ENCODE assay signal across 1 cellular context in genomic region chr14:69664190-69664742, GRCh38.
TF ChIP-seq lines count a peak whose summit lies in the region.

No MANE protein-coding gene starts in this region.

TF ChIP-seq in HepG2, 621 proteins besides CTCF, POLR2A, EP300 and RAD21:
- TF ChIP-seq, protein P1, sequence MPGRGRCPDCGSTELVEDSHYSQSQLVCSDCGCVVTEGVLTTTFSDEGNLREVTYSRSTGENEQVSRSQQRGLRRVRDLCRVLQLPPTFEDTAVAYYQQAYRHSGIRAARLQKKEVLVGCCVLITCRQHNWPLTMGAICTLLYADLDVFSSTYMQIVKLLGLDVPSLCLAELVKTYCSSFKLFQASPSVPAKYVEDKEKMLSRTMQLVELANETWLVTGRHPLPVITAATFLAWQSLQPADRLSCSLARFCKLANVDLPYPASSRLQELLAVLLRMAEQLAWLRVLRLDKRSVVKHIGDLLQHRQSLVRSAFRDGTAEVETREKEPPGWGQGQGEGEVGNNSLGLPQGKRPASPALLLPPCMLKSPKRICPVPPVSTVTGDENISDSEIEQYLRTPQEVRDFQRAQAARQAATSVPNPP (CRISPR knock-in tag; IDR thresholded peaks at IDR 0.05), result no peak
- TF ChIP-seq ZBTB39 (CRISPR knock-in tag; IDR thresholded peaks at IDR 0.05), result no peak
- TF ChIP-seq TFE3 (CRISPR knock-in tag; IDR thresholded peaks at IDR 0.05), result no peak
- no peak for TF ChIP-seq ZMAT5 (CRISPR knock-in tag; IDR thresholded peaks at IDR 0.05; ENCODE audit: borderline replicate concordance, low read depth)
- TF ChIP-seq RAD51 (IDR thresholded peaks at IDR 0.05; ENCODE audit: borderline replicate concordance), result no peak
- TF ChIP-seq, protein P2, sequence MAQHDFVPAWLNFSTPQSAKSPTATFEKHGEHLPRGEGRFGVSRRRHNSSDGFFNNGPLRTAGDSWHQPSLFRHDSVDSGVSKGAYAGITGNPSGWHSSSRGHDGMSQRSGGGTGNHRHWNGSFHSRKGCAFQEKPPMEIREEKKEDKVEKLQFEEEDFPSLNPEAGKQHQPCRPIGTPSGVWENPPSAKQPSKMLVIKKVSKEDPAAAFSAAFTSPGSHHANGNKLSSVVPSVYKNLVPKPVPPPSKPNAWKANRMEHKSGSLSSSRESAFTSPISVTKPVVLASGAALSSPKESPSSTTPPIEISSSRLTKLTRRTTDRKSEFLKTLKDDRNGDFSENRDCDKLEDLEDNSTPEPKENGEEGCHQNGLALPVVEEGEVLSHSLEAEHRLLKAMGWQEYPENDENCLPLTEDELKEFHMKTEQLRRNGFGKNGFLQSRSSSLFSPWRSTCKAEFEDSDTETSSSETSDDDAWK (CRISPR knock-in tag; IDR thresholded peaks at IDR 0.05), result no peak
- TF ChIP-seq SETDB1 (CRISPR knock-in tag; IDR thresholded peaks at IDR 0.05; ENCODE audit: borderline replicate concordance), result no peak
- no peak for TF ChIP-seq ZNF772 (CRISPR knock-in tag; IDR thresholded peaks at IDR 0.05)
- no peak for TF ChIP-seq GMEB2 (CRISPR knock-in tag; IDR thresholded peaks at IDR 0.05; ENCODE audit: low read depth)
- no peak for TF ChIP-seq SP140L (CRISPR knock-in tag; IDR thresholded peaks at IDR 0.05; ENCODE audit: borderline replicate concordance)
- TF ChIP-seq GTF3A (CRISPR knock-in tag; conservative IDR thresholded peaks at IDR 0.05), result no peak
- no peak for TF ChIP-seq ZNF180 (CRISPR knock-in tag; IDR thresholded peaks at IDR 0.05; ENCODE audit: borderline replicate concordance, low read depth)
- no peak for TF ChIP-seq MED13 (CRISPR knock-in tag; IDR thresholded peaks at IDR 0.05)
